Comparison of ENCODE assay signal across 8 cellular contexts in genomic region chr9:109107402-109108240, GRCh38. TPM values are rescaled to one million over a fixed set of nuclear protein-coding genes. Genes with fewer than 3 reads are reported as not detected.
DNase-seq lines count a peak whose midpoint lies in the region; ATAC-seq and TF ChIP-seq lines count a peak whose summit lies in the region.

No MANE protein-coding gene starts in this region.

- H3K9ac ChIP-seq in smooth muscle cell (ENCODE audit: low read depth): peak overlapping the region; percentile 39

- DNase-seq in GM23338 (ENCODE audit: low spot score) (no peak), T-helper 17 cell (no peak), fibroblast of pulmonary artery (ENCODE audit: low read depth) (peak; percentile 71), smooth muscle cell (lab: John Stamatoyannopoulos, UW; ENCODE audit: unreplicated experiment) (no peak), Kasumi-1 (lab: John Stamatoyannopoulos, UW) (no peak)
- no peak for DNase-seq in stimulated activated CD4-positive, alpha-beta T cell treated with anti-CD3 and anti-CD28 coated beads, Interleukin-2, amount 100 ng/mL, for 24 hours

- H4K20me1 ChIP-seq in GM23338 (replicated peaks; ENCODE audit: insufficient read depth) (peaks cover 44% of the 10 kb centered on the region), smooth muscle cell (ENCODE audit: low read depth) (peaks cover 59% of the 10 kb centered on the region)

- H3K27ac ChIP-seq in GM23338 (ENCODE audit: low read depth): no peak overlapping the region
- H3K27ac ChIP-seq in smooth muscle cell (ENCODE audit: low read depth): peak overlapping the region; percentile 86

- H3K27me3 Mint-ChIP-seq in GM23338 (ENCODE audit: insufficient read depth, low read depth, poor library complexity) (no peaks in the 10 kb centered on the region), T-helper 17 cell (no peaks in the 10 kb centered on the region)

- H2AFZ ChIP-seq in GM23338: no peak overlapping the region
- H2AFZ ChIP-seq in smooth muscle cell (ENCODE audit: low read depth): no peak overlapping the region

- H3K27ac Mint-ChIP-seq in GM23338: peak overlapping the region; percentile 33
- peak overlapping the region; percentile 86 for H3K27ac Mint-ChIP-seq in T-helper 17 cell

- no peak for ATAC-seq in GM23338
- peak; percentile 25 for ATAC-seq in T-helper 17 cell
- no peak for ATAC-seq in GM19324 (IDR thresholded peaks at IDR 0.05; ENCODE audit: low FRiP score, unreplicated experiment)
- ATAC-seq in HG03196 (IDR thresholded peaks at IDR 0.05; ENCODE audit: unreplicated experiment): no peak

- H3K4me1 ChIP-seq in GM23338 (ENCODE audit: insufficient read depth) (peaks cover 24% of the 10 kb centered on the region), smooth muscle cell (ENCODE audit: low read depth) (peaks cover 35% of the 10 kb centered on the region)

- H3K9me3 ChIP-seq in T-helper 17 cell (ENCODE audit: control insufficient read depth, low read length, poor library complexity, severe bottlenecking) (no peaks in the 10 kb centered on the region), smooth muscle cell (replicated peaks; ENCODE audit: low read depth) (no peaks in the 10 kb centered on the region)

- H3K4me2 ChIP-seq in GM23338: no peak overlapping the region
- peak overlapping the region; percentile 73 for H3K4me2 ChIP-seq in smooth muscle cell

- H3K4me3 Mint-ChIP-seq in GM23338 (no peak overlapping the region), T-helper 17 cell (peak overlapping the region; percentile 52)

- H3K4me3 ChIP-seq in GM23338: no peak overlapping the region
- H3K4me3 ChIP-seq in fibroblast of pulmonary artery (replicated peaks; ENCODE audit: low read depth, low read length): no peak overlapping the region
- H3K4me3 ChIP-seq in smooth muscle cell: no peak overlapping the region

- no peaks in the 10 kb centered on the region for H3F3A ChIP-seq in GM23338 (replicated peaks; ENCODE audit: low read depth)
- H3F3A ChIP-seq in smooth muscle cell (ENCODE audit: low read depth): peaks cover 11% of the 10 kb centered on the region

- 19% methylated on average over 4 of the region's 4 CpGs for WGBS in smooth muscle cell (ENCODE audit: low lambda C conversion rate)

- H3K4me1 Mint-ChIP-seq in GM23338: peaks cover 30% of the 10 kb centered on the region; the same call in 2 of the 3 replicates
- H3K4me1 Mint-ChIP-seq in T-helper 17 cell: peaks cover 41% of the 10 kb centered on the region

- peaks cover 100% of the 10 kb centered on the region for H3K79me2 ChIP-seq in GM23338 (replicated peaks; ENCODE audit: insufficient read depth)
- peaks cover 79% of the 10 kb centered on the region for H3K79me2 ChIP-seq in smooth muscle cell (ENCODE audit: low read depth)

- H3K27me3 ChIP-seq in GM23338 (ENCODE audit: insufficient read depth) (no peaks in the 10 kb centered on the region), smooth muscle cell (ENCODE audit: low read depth) (no peaks in the 10 kb centered on the region)

- H3K36me3 ChIP-seq in GM23338 (ENCODE audit: insufficient read depth): peaks cover 7% of the 10 kb centered on the region; the same call in 1 of the 2 replicates
- H3K36me3 ChIP-seq in smooth muscle cell (ENCODE audit: low read depth): no peaks in the 10 kb centered on the region

- no peaks in the 10 kb centered on the region for H3K9me3 Mint-ChIP-seq in GM23338

- peaks cover 25% of the 10 kb centered on the region for H3K36me3 Mint-ChIP-seq in GM23338 (ENCODE audit: low read depth)
- H3K36me3 Mint-ChIP-seq in T-helper 17 cell (ENCODE audit: low read depth): peaks cover 2% of the 10 kb centered on the region

- TF ChIP-seq CTCF in GM23338 (conservative IDR thresholded peaks at IDR 0.05; ENCODE audit: low read depth in 2 of 2) (no peak), fibroblast of pulmonary artery (IDR thresholded peaks at IDR 0.05; ENCODE audit: low read length, missing control alignments) (no peak), smooth muscle cell (IDR thresholded peaks at IDR 0.05; ENCODE audit: borderline replicate concordance, insufficient read depth, poor library complexity, severe bottlenecking) (no peak)

- no peaks in the 10 kb centered on the region for H3K9me2 ChIP-seq in GM23338 (ENCODE audit: insufficient read depth)

TF ChIP-seq in GM23338, 12 proteins besides CTCF, POLR2A, EP300 and RAD21:
- TF ChIP-seq CREB1 (CRISPR knock-in tag; IDR thresholded peaks at IDR 0.05; ENCODE audit: low read depth) (no peak), NANOG (IDR thresholded peaks at IDR 0.05; ENCODE audit: borderline replicate concordance) (no peak), JUNB (IDR thresholded peaks at IDR 0.05; ENCODE audit: unreplicated experiment) (no peak), ETS1 (IDR thresholded peaks at IDR 0.05) (no peak), ZNF331 (CRISPR knock-in tag; IDR thresholded peaks at IDR 0.05; ENCODE audit: low read depth) (no peak)

RNA-seq across cellular contexts. Expression of gene TMEM245, which starts 12.1 kb away (rescaled TPM):
- 61.3 and 64.1 TPM in 2 replicates for total RNA-seq in GM23338 (2014; rRNA removed; shearing (Covaris generic))
- polyA plus RNA-seq in GM23338 (2016; fragmentation: Nextera tagmentation; extraction: Ambion mirVana): 14.8 and 17.3 TPM in 2 replicates
- 10 to 100 TPM; 26.8 to 28.2 TPM for total RNA-seq in T-helper 17 cell
- 39.7 and 48.0 TPM in 2 replicates for total RNA-seq in smooth muscle cell
- 16.3 and 18.4 TPM in 2 replicates for polyA plus RNA-seq in smooth muscle cell

RNA-seq across cellular contexts. Expression of gene FRRS1L, which starts 59.4 kb away (rescaled TPM):
- 0.78 and 1.1 TPM in 2 replicates for total RNA-seq in GM23338 (2014; rRNA removed; shearing (Covaris generic))
- polyA plus RNA-seq in GM23338 (2016; fragmentation: Nextera tagmentation; extraction: Ambion mirVana) (0.37 and 0.54 TPM in 2 replicates), smooth muscle cell (0.74 TPM in 1 of 2 replicates, not detected in the other)
- total RNA-seq in T-helper 17 cell (not detected), smooth muscle cell (0.09 and 0.36 TPM in 2 replicates)
